Comparison of ENCODE assay signal across 1 cellular context in the genomic region with DNA sequence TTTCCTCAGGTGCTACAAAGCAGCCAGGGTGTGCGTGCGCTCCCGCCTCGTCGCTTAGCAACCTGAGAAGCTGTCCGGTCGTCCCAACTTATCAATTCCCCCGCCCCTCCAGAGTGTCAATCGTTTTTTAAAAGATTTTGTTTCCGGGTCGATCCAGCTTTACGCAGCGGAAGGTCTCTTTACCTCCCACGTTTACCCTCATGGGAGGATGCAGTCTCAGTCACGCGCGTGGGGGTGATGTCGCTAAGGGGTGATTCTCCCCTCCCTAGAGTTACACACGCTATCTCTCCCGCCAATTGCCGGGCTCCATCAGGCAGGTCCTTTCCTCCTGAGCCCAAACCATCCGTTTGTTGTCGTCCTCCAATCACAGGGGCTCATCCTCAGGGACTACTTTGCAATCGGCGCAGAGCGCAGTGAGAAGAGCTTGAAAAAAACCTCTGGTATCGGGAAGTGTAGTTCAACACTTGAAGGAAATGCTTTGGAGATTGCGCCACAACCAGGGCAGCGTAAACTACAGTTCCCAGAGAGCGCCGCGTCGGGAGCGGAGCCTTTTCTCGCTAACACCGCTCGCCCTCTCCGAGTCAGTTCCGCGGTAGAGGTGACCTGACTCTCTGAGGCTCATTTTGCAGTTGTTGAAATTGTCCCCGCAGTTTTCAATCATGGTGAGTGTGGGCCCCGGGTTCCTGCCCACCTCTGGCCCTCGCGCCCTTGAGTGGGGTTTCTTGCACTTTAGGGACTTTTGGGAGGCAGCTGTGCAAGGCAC.
TF ChIP-seq lines count a peak whose summit lies in the region.

Gene MDH1 (plus strand): TSS at position 579 of the 763 bp plus-strand sequence. CDS start 81 bp downstream, at position 660.
Gene WDPCP (minus strand): TSS at position 93 of the 763 bp plus-strand sequence. CDS start 206 bp downstream, outside the sequence.

TF ChIP-seq in K562, 482 proteins besides CTCF, POLR2A, EP300 and RAD21 (continued from another document and continues in another):
- TF ChIP-seq CUX1 (CRISPR knock-in tag; IDR thresholded peaks at IDR 0.05) (no peak), PRMT5 (CRISPR knock-in tag; IDR thresholded peaks at IDR 0.05) (no peak), ZNF717 (CRISPR knock-in tag; IDR thresholded peaks at IDR 0.05) (no peak), ADNP (tag; IDR thresholded peaks at IDR 0.05) (no peak), HDAC2 (IDR thresholded peaks at IDR 0.05) (peak; percentile 83), SREBF1 (IDR thresholded peaks at IDR 0.05; ENCODE audit: borderline replicate concordance, low read depth, low read length) (no peak), MTA1 (IDR thresholded peaks at IDR 0.05; ENCODE audit: borderline replicate concordance) (peak; percentile 81), EWSR1 (IDR thresholded peaks at IDR 0.05; ENCODE audit: borderline replicate concordance, low read depth, partially characterized antibody) (no peak), TCF3 (CRISPR knock-in tag; IDR thresholded peaks at IDR 0.05) (no peak), ZNF143 (CRISPR knock-in tag; IDR thresholded peaks at IDR 0.05) (peak; percentile 100), PPARD (CRISPR knock-in tag; IDR thresholded peaks at IDR 0.05) (no peak), ZNF695 (CRISPR knock-in tag; IDR thresholded peaks at IDR 0.05) (no peak), MCM5 (IDR thresholded peaks at IDR 0.05; ENCODE audit: low read depth) (no peak), ZNF121 (CRISPR knock-in tag; conservative IDR thresholded peaks at IDR 0.05) (no peak), POLR2B (IDR thresholded peaks at IDR 0.05; ENCODE audit: low read depth, partially characterized antibody) (peak; percentile 67), NFRKB (IDR thresholded peaks at IDR 0.05; ENCODE audit: low read depth) (peak; percentile 90), OTX1 (CRISPR knock-in tag; IDR thresholded peaks at IDR 0.05) (0 out of 2 replicates have a peak, but pooled peaks have one; percentile 56), MCM2 (IDR thresholded peaks at IDR 0.05; ENCODE audit: low read depth) (no peak), SMARCB1 (IDR thresholded peaks at IDR 0.05; ENCODE audit: insufficient read length, low read depth) (no peak), ZNF639 (CRISPR knock-in tag; conservative IDR thresholded peaks at IDR 0.05 in 1 of 2, IDR thresholded peaks at IDR 0.05 in 1 of 2) (peak in 1 of 2 experiments; percentile 91; a peak in 2 of 4 replicates), ZNF785 (CRISPR knock-in tag; IDR thresholded peaks at IDR 0.05) (no peak), ZNF124 (CRISPR knock-in tag; IDR thresholded peaks at IDR 0.05) (no peak), NR3C1 (CRISPR knock-in tag; IDR thresholded peaks at IDR 0.05) (no peak), DEAF1 (CRISPR knock-in tag; IDR thresholded peaks at IDR 0.05) (peak; percentile 22; the same call in 1 of the 2 replicates), CBX1 (IDR thresholded peaks at IDR 0.05; ENCODE audit: low read depth) (no peak), NR4A1 (CRISPR knock-in tag; IDR thresholded peaks at IDR 0.05) (no peak), NR4A1 (tag; IDR thresholded peaks at IDR 0.05) (0 out of 2 replicates have a peak, but pooled peaks have one; percentile 63), ZNF184 (CRISPR knock-in tag; IDR thresholded peaks at IDR 0.05) (no peak), HDAC1 (IDR thresholded peaks at IDR 0.05) (peak in 1 of 2 experiments; percentile 86; a peak in 2 of 4 replicates), ZNF239 (CRISPR knock-in tag; IDR thresholded peaks at IDR 0.05) (peak; percentile 41; the same call in 1 of the 2 replicates)
- TF ChIP-seq, protein P1, sequence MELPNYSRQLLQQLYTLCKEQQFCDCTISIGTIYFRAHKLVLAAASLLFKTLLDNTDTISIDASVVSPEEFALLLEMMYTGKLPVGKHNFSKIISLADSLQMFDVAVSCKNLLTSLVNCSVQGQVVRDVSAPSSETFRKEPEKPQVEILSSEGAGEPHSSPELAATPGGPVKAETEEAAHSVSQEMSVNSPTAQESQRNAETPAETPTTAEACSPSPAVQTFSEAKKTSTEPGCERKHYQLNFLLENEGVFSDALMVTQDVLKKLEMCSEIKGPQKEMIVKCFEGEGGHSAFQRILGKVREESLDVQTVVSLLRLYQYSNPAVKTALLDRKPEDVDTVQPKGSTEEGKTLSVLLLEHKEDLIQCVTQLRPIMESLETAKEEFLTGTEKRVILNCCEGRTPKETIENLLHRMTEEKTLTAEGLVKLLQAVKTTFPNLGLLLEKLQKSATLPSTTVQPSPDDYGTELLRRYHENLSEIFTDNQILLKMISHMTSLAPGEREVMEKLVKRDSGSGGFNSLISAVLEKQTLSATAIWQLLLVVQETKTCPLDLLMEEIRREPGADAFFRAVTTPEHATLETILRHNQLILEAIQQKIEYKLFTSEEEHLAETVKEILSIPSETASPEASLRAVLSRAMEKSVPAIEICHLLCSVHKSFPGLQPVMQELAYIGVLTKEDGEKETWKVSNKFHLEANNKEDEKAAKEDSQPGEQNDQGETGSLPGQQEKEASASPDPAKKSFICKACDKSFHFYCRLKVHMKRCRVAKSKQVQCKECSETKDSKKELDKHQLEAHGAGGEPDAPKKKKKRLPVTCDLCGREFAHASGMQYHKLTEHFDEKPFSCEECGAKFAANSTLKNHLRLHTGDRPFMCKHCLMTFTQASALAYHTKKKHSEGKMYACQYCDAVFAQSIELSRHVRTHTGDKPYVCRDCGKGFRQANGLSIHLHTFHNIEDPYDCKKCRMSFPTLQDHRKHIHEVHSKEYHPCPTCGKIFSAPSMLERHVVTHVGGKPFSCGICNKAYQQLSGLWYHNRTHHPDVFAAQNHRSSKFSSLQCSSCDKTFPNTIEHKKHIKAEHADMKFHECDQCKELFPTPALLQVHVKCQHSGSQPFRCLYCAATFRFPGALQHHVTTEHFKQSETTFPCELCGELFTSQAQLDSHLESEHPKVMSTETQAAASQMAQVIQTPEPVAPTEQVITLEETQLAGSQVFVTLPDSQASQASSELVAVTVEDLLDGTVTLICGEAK (IDR thresholded peaks at IDR 0.05): peak; percentile 91
- TF ChIP-seq, protein P1 (CRISPR knock-in tag; IDR thresholded peaks at IDR 0.05): no peak
- TF ChIP-seq, protein P2, sequence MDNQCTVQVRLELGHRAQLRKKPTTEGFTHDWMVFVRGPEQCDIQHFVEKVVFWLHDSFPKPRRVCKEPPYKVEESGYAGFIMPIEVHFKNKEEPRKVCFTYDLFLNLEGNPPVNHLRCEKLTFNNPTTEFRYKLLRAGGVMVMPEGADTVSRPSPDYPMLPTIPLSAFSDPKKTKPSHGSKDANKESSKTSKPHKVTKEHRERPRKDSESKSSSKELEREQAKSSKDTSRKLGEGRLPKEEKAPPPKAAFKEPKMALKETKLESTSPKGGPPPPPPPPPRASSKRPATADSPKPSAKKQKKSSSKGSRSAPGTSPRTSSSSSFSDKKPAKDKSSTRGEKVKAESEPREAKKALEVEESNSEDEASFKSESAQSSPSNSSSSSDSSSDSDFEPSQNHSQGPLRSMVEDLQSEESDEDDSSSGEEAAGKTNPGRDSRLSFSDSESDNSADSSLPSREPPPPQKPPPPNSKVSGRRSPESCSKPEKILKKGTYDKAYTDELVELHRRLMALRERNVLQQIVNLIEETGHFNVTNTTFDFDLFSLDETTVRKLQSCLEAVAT (IDR thresholded peaks at IDR 0.05): no peak
- TF ChIP-seq, protein P3, sequence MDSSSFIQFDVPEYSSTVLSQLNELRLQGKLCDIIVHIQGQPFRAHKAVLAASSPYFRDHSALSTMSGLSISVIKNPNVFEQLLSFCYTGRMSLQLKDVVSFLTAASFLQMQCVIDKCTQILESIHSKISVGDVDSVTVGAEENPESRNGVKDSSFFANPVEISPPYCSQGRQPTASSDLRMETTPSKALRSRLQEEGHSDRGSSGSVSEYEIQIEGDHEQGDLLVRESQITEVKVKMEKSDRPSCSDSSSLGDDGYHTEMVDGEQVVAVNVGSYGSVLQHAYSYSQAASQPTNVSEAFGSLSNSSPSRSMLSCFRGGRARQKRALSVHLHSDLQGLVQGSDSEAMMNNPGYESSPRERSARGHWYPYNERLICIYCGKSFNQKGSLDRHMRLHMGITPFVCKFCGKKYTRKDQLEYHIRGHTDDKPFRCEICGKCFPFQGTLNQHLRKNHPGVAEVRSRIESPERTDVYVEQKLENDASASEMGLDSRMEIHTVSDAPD (CRISPR knock-in tag; IDR thresholded peaks at IDR 0.05): no peak
